ENCODE assay signal across 28 cellular contexts in the genomic region with DNA sequence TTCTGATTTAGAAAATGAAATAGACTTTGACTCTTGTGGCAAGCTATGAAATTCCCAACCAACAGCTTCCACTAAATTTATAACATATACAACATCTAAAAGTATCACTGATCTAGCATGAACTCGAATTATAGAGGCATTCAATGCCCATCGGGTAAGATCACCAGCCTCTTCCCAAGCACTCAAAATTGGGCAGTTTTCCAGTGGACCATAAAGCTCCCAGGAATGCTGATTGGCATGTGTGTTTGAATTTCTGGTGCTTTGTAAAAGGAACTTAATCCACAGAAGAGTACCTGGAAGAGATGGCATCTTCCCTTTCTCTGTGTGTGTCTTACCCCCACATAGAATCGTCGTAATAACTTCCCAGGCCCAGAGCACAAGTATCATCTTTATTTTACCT. TPM values are rescaled to one million over a fixed set of nuclear protein-coding genes. Genes with fewer than 3 reads are reported as not detected.
DNase-seq lines count a peak whose midpoint lies in the region; ATAC-seq, FAIRE-seq and TF ChIP-seq lines count a peak whose summit lies in the region.
"Had no signal": no experiment of that assay in that cellular context is flagged by ENCODE, and none has a peak within 500 bp of the region (broad histone marks: within the 10 kb centered on the region; RNA-seq: fewer than 3 reads in every experiment).

No MANE protein-coding gene starts in this region.

- H3K9me3 ChIP-seq in MG63 (no peaks in the 10 kb centered on the region), astrocyte (ENCODE audit: insufficient read depth, low read depth, low read length) (no peaks in the 10 kb centered on the region), right cardiac atrium (ENCODE audit: control insufficient read depth, low read length) (no peaks in the 10 kb centered on the region)
- H3K9me3 ChIP-seq: BLaER1, Caco-2 had no signal

- no peak for FAIRE-seq in astrocyte (lab: Jason Lieb, UNC)
- FAIRE-seq: GM12892, H1 had no signal

- H3K4me1 ChIP-seq in astrocyte (ENCODE audit: insufficient read depth, low read length) = peaks cover 12% of the 10 kb centered on the region
- no peaks in the 10 kb centered on the region for H3K4me1 ChIP-seq in right cardiac atrium (ENCODE audit: control insufficient read depth, insufficient read depth, low read length)
- H3K4me1 ChIP-seq: BLaER1, Caco-2 had no signal

- peaks cover 3% of the 10 kb centered on the region for H3K4me1 Mint-ChIP-seq in astrocyte (ENCODE audit: low read depth, unreplicated experiment)
- H3K4me1 Mint-ChIP-seq: CD4-positive, alpha-beta memory T cell had no signal

- no peaks in the 10 kb centered on the region for H3K9me3 Mint-ChIP-seq in astrocyte (ENCODE audit: unreplicated experiment)

- H3K27ac Mint-ChIP-seq in astrocyte (ENCODE audit: unreplicated experiment) = no peak overlapping the region
- H3K27ac Mint-ChIP-seq: CD4-positive, alpha-beta memory T cell had no signal

- no peak overlapping the region for H3K9ac ChIP-seq in astrocyte (ENCODE audit: low read length)
- H3K9ac ChIP-seq: BLaER1 had no signal

- H3K79me2 ChIP-seq in astrocyte (ENCODE audit: insufficient read depth, low read length) = no peaks in the 10 kb centered on the region

- no peaks in the 10 kb centered on the region for H4K20me1 ChIP-seq in astrocyte (ENCODE audit: insufficient read depth, low read length)
- H4K20me1 ChIP-seq: BLaER1 had no signal

- no peak overlapping the region for H2AFZ ChIP-seq in astrocyte (ENCODE audit: low read depth, low read length)
- H2AFZ ChIP-seq: PC-9 had no signal

- H3K4me3 Mint-ChIP-seq in astrocyte (ENCODE audit: unreplicated experiment) = no peak overlapping the region
- H3K4me3 Mint-ChIP-seq: CD4-positive, alpha-beta memory T cell had no signal

- 89% methylated on average over 4 of the region's 4 CpGs for WGBS in right cardiac atrium

- no peak for TF ChIP-seq CTCF in astrocyte (IDR thresholded peaks at IDR 0.05; ENCODE audit: insufficient read depth, low read depth, low read length)
- TF ChIP-seq CTCF in retinal pigment epithelial cell (conservative IDR thresholded peaks at IDR 0.05; ENCODE audit: low read depth, low read length) = no peak

- H3K27me3 Mint-ChIP-seq in astrocyte (ENCODE audit: low read depth, unreplicated experiment) = peaks cover under 1% of the 10 kb centered on the region
- H3K27me3 Mint-ChIP-seq: CD4-positive, alpha-beta memory T cell had no signal

- H3K4me3 ChIP-seq in MG63 (no peak overlapping the region), astrocyte (ENCODE audit: insufficient read depth, low read depth, low read length) (no peak overlapping the region), retinal pigment epithelial cell (ENCODE audit: low read length) (no peak overlapping the region), right cardiac atrium (ENCODE audit: low read length) (no peak overlapping the region)
- H3K4me3 ChIP-seq: BLaER1, PC-9, SK-N-MC had no signal

- intact Hi-C loops in right cardiac atrium (cut with DNase I) = no loop called here

- H3K4me2 ChIP-seq in astrocyte (ENCODE audit: low read length) = no peak overlapping the region
- H3K4me2 ChIP-seq: BLaER1, PC-9 had no signal

- H3K36me3 Mint-ChIP-seq in astrocyte (ENCODE audit: low read depth, unreplicated experiment) = no peaks in the 10 kb centered on the region
- H3K36me3 Mint-ChIP-seq: CD4-positive, alpha-beta memory T cell had no signal

- no peak for ATAC-seq in right cardiac atrium
- ATAC-seq: HCT116 had no signal

- no peaks in the 10 kb centered on the region for H3K27me3 ChIP-seq in MG63
- H3K27me3 ChIP-seq in astrocyte (ENCODE audit: insufficient read depth, low read length) = no peaks in the 10 kb centered on the region
- H3K27me3 ChIP-seq in right cardiac atrium (ENCODE audit: control insufficient read depth, insufficient read depth) = no peaks in the 10 kb centered on the region
- H3K27me3 ChIP-seq: BLaER1 had no signal

- H3K27ac ChIP-seq in astrocyte (ENCODE audit: low read depth, low read length) (no peak overlapping the region), right cardiac atrium (ENCODE audit: low read length) (no peak overlapping the region)
- H3K27ac ChIP-seq: BLaER1, PC-9, RWPE1, SK-N-MC had no signal

- peak; percentile 61 for DNase-seq in EL
- peak; percentile 10 for DNase-seq in MG63
- DNase-seq in astrocyte (ENCODE audit: low read depth) = peak; percentile 20
- DNase-seq in retinal pigment epithelial cell (ENCODE audit: low read depth) = peak; percentile 39
- DNase-seq in activated CD4-positive, alpha-beta T cell treated with anti-CD3 and anti-CD28 coated beads for 1 hour = no peak
- no peak for DNase-seq in CD1c-positive myeloid dendritic cell (ENCODE audit: extremely low spot score)
- DNase-seq in right cardiac atrium = no peak
- DNase-seq: Caco-2; CD4-positive, alpha-beta memory T cell; DMS 273 treated with DMSO at 0.1 percent for 48 hours; DMS79 treated with DMSO at 0.1 percent for 48 hours; Karpas-422; MM.1S; NCI-H1048; NCI-H1417 treated with DMSO at 0.1 percent for 48 hours; NCI-H187; NCI-H2107; NCI-H2227 treated with DMSO at 0.1 percent for 48 hours; NCI-H524; PC-9; SHP77 treated with DMSO at 0.1 percent for 48 hours had no signal

- H3K36me3 ChIP-seq in MG63 (no peaks in the 10 kb centered on the region), astrocyte (ENCODE audit: insufficient read depth, low read length) (no peaks in the 10 kb centered on the region)
- H3K36me3 ChIP-seq: BLaER1 had no signal

RNA-seq across cellular contexts. Expression of a gene that starts 10.0 kb away (rescaled TPM):
- not detected in 2 replicates for total RNA-seq in MG63 (2014; rRNA removed; shearing (Covaris generic); ENCODE audit: low replicate concordance)
- total RNA-seq in astrocyte (not detected in 2 replicates), right cardiac atrium (not detected)
- not detected for polyA plus RNA-seq in right cardiac atrium
- total RNA-seq: Caco-2; CD4-positive, alpha-beta memory T cell; G401; H1; PC-9 had no signal
- polyA plus RNA-seq: CD4-positive, alpha-beta memory T cell; H1 had no signal

Comparison
In these comparisons a context has a peak if more than half of its experiments do, and no peak if none do; other contexts are left out.
1. DNase-seq: peak in EL (single experiment), MG63 (single experiment), astrocyte (single experiment) and retinal pigment epithelial cell (single experiment); none in activated CD4-positive, alpha-beta T cell treated with anti-CD3 and anti-CD28 coated beads for 1 hour (single experiment), CD1c-positive myeloid dendritic cell (single experiment) and right cardiac atrium (0 of 3).